Comparison of ENCODE assay signal across 19 cellular contexts in genomic region chr6:36786055-36786675, GRCh38. TPM values are rescaled to one million over a fixed set of nuclear protein-coding genes. Genes with fewer than 3 reads are reported as not detected.
DNase-seq lines count a peak whose midpoint lies in the region; ATAC-seq, FAIRE-seq and TF ChIP-seq lines count a peak whose summit lies in the region.
"Had no signal": no experiment of that assay in that cellular context is flagged by ENCODE, and none has a peak within 500 bp of the region (broad histone marks: within the 10 kb centered on the region; RNA-seq: fewer than 3 reads in every experiment).

No MANE protein-coding gene starts in this region.

- intact Hi-C loops in K562 (cut with micrococcal nuclease), result no loop called here

- H3K79me2 ChIP-seq in K562 (ENCODE audit: control insufficient read depth, insufficient read depth, low read length), result no peaks in the 10 kb centered on the region

- H3K4me3 ChIP-seq in K562, result no peak overlapping the region

- TF ChIP-seq POLR2A in K562 (conservative IDR thresholded peaks at IDR 0.05), result no peak

- peak; percentile 55 for FAIRE-seq in K562 (lab: Jason Lieb, UNC)
- no peak for FAIRE-seq in GM19239 (lab: Jason Lieb, UNC)
- FAIRE-seq: A204.1, RCC 7860 had no signal

- no peaks in the 10 kb centered on the region for H3K36me3 ChIP-seq in K562 (ENCODE audit: control insufficient read depth, insufficient read depth, low read length)

- H3K4me1 ChIP-seq in K562 (replicated peaks in 1 of 2; ENCODE audit: control insufficient read depth in 2 of 2, insufficient read depth in 2 of 2, low read length in 2 of 2), result 0 out of 5 replicates have a peak, but pooled peaks cover 0 to 5% of the 10 kb centered on the region in 2 experiments

- H2AFZ ChIP-seq in K562 (ENCODE audit: low read depth, low read length), result no peak overlapping the region

- no peak for ATAC-seq in K562

- POLR2A ChIA-PET in K562 (lab: Yijun Ruan, JAX), result interaction anchor here (1.0 to 1.4 kb wide), 5 partner anchors 11 to 67 kb away, joined by 3 to 5 read pairs (median 3); no protein-coding TSS in a partner anchor

- no peak for TF ChIP-seq RAD21 in K562 (CRISPR knock-in tag; conservative IDR thresholded peaks at IDR 0.05 in 1 of 2, IDR thresholded peaks at IDR 0.05 in 1 of 2)

- H3K9me3 ChIP-seq in K562 (replicated peaks; ENCODE audit: control insufficient read depth, insufficient read depth, low read depth, low read length), result no peaks in the 10 kb centered on the region

- CTCF ChIA-PET in K562 (lab: Yijun Ruan, JAX; ENCODE audit: low intra/inter-chr PET ratio), result no interaction called here

- no peaks in the 10 kb centered on the region for H4K20me1 ChIP-seq in K562 (replicated peaks; ENCODE audit: control insufficient read depth, insufficient read depth, low read length)

- DNase-seq in ELR (ENCODE audit: low read depth) (peak; percentile 12), LHCN-M2 (ENCODE audit: low read depth) (peak; percentile 7), K562 (ENCODE audit: extremely low read depth in 1 of 4, low spot score in 3 of 4) (peak in 3 of 4 experiments; percentile 44 to 65 (median 53)), iPS-NIHi11 (ENCODE audit: low spot score) (peak; percentile 62), MV-4-11 (lab: John Stamatoyannopoulos, UW) (no peak), GM19239 (ENCODE audit: insufficient read length, low spot score) (no peak), NOMO-1 (lab: John Stamatoyannopoulos, UW; ENCODE audit: unreplicated experiment in 2 of 2) (no peak), EL (no peak)
- DNase-seq: COR-L47, GDM1, KG1, MM.1S, NCI-H1105 treated with DMSO at 0.1 percent for 48 hours, NCI-H187 treated with DMSO at 0.1 percent for 48 hours, NCI-H2171, NCI-H510A had no signal

- H3K27me3 ChIP-seq in K562 (ENCODE audit: control insufficient read depth in 2 of 2, insufficient read depth in 2 of 2, low read length in 2 of 2), result peaks cover 30 to 31% of the 10 kb centered on the region in 2 experiments

- TF ChIP-seq EP300 in K562 (IDR thresholded peaks at IDR 0.05; ENCODE audit: low read length), result no peak

- no peak overlapping the region for H3K4me2 ChIP-seq in K562 (ENCODE audit: insufficient read depth, low read length)

- no peak overlapping the region for H3K27ac ChIP-seq in K562 (ENCODE audit: extremely low read depth, low read depth, low read length)
- H3K27ac ChIP-seq: C4-2B had no signal

- no peaks in the 10 kb centered on the region for H3K9me1 ChIP-seq in K562 (ENCODE audit: control insufficient read depth, insufficient read depth, low read length)

- WGBS in K562 (ENCODE audit: insufficient coverage, low coverage, missing lambda C conversion rate), result 7% methylated on average over 6 of the region's 6 CpGs

- no TSS peak for BruUV-seq in K562 (replicated peaks; lab: Mats Ljungman, UMichigan)

- in situ Hi-C loops in K562 (cut with MboI), result no loop called here

- H3K9ac ChIP-seq in K562 (ENCODE audit: insufficient read depth in 1 of 2, low read depth in 2 of 2, low read length in 2 of 2), result no peak overlapping the region

- no peak for TF ChIP-seq CTCF in K562 (IDR thresholded peaks at IDR 0.05 in 2 of 3, conservative IDR thresholded peaks at IDR 0.05 in 1 of 3; ENCODE audit: insufficient read depth in 2 of 3, low read depth in 1 of 3, low read length in 3 of 3)

TF ChIP-seq in K562, 482 proteins besides CTCF, POLR2A, EP300 and RAD21:
- TF ChIP-seq CCNT2 (IDR thresholded peaks at IDR 0.05; ENCODE audit: borderline replicate concordance, extremely low read depth, insufficient read length, low read depth, low read length), result no peak
- TF ChIP-seq NUFIP1 (IDR thresholded peaks at IDR 0.05; ENCODE audit: partially characterized antibody), result no peak
- TF ChIP-seq PKNOX1 (IDR thresholded peaks at IDR 0.05), result 0 out of 2 replicates have a peak, but pooled peaks have one; percentile 12
- TF ChIP-seq ATF2 (CRISPR knock-in tag; IDR thresholded peaks at IDR 0.05), result no peak
- TF ChIP-seq HSF4 (CRISPR knock-in tag; IDR thresholded peaks at IDR 0.05; ENCODE audit: borderline replicate concordance), result no peak
- no peak for TF ChIP-seq TEAD1 (CRISPR knock-in tag; IDR thresholded peaks at IDR 0.05)
- TF ChIP-seq THRB (CRISPR knock-in tag; conservative IDR thresholded peaks at IDR 0.05), result no peak
TF ChIP-seq in K562: peak in this region for 1.

RNA-seq across cellular contexts. Expression of gene CPNE5, which starts 53.1 kb away (rescaled TPM):
- total RNA-seq in LHCN-M2 (2014; rRNA removed) (not detected in 2 replicates), K562 (2014; rRNA removed) (0.18 TPM in 1 of 2 replicates, not detected in the other), K562 (2014; rRNA removed; fragmentation: Illumina TruSeq; extraction: Trizol) (not detected in 2 replicates), K562 (2015; rRNA removed; fragmentation: Illumina TruSeq; extraction: Trizol) (0.14 TPM in 1 of 2 replicates, not detected in the other), K562 (2021) (0.47 and 0.49 TPM in 2 replicates)
- 0.22 TPM for polyA plus RNA-seq in LHCN-M2 (2012)
- total RNA-seq in K562 (2011; cell fraction: chromatin; rRNA removed; ENCODE audit: low replicate concordance), result 1.5 and 2.5 TPM in 2 replicates
- 0.66 and 1.5 TPM in 2 replicates for total RNA-seq in K562 (2011; cell fraction: nucleolus; rRNA removed)
- 1.2 and 1.6 TPM in 2 replicates for total RNA-seq in K562 (2011; cell fraction: nucleoplasm; rRNA removed)
- polyA plus RNA-seq in K562 (2011; rRNA removed) (0.46 and 0.61 TPM in 2 replicates), K562 (2014; fragmentation: Illumina TruSeq; extraction: Trizol) (0.43 TPM in 1 of 2 replicates, not detected in the other), K562 (2014; fragmentation: Nextera tagmentation; extraction: Ambion mirVana) (1 to 10 TPM in 1 of 2 experiments, under 1 TPM in 1; 0.21 to 1.0 TPM), K562 (2014; rRNA removed) (0.69 TPM in 1 of 2 replicates, not detected in the other)
- 0.19 and 0.31 TPM in 2 replicates for polyA plus RNA-seq in K562 (2011; cell fraction: cytosol; rRNA removed)
- 1.2 and 1.9 TPM in 2 replicates for polyA plus RNA-seq in K562 (2011; cell fraction: nucleus; rRNA removed)
- 0.33 and 1.8 TPM in 2 replicates for polyA plus RNA-seq in K562 (2012)
- polyA minus RNA-seq in K562 (2011; rRNA and poly(A)+ RNA removed), result 0.67 TPM in 1 of 2 replicates, not detected in the other
- polyA minus RNA-seq in K562 (2011; cell fraction: cytosol; rRNA and poly(A)+ RNA removed), result not detected in 2 replicates
- polyA minus RNA-seq in K562 (2011; cell fraction: nucleus; rRNA and poly(A)+ RNA removed), result 0.78 and 0.81 TPM in 2 replicates

Comparison
In these comparisons a context has a peak if more than half of its experiments do, and no peak if none do; other contexts are left out.
1. DNase-seq: peak in ELR (single experiment), LHCN-M2 (single experiment), K562 (3 of 4) and iPS-NIHi11 (single experiment); none in MV-4-11 (single experiment), GM19239 (single experiment), NOMO-1 (0 of 2) and EL (single experiment).